8 cellular contexts compared by ENCODE assay signal in genomic region chr16:14634389-14634725, GRCh38. TPM values are rescaled to one million over a fixed set of nuclear protein-coding genes. Genes with fewer than 3 reads are reported as not detected.
DNase-seq lines count a peak whose midpoint lies in the region; ATAC-seq, FAIRE-seq and TF ChIP-seq lines count a peak whose summit lies in the region.

No MANE protein-coding gene starts in this region.

- H3K27ac Mint-ChIP-seq in chondrocyte (ENCODE audit: unreplicated experiment) (peak overlapping the region; percentile 99), natural killer cell (peak overlapping the region; percentile 98 to 99)

- peak overlapping the region; percentile 91 for H3K4me3 ChIP-seq in AG04450 (ENCODE audit: low read depth, low read length)
- H3K4me3 ChIP-seq in IMR-90 (ENCODE audit: insufficient read depth, low read depth, low read length) = no peak overlapping the region

- intact Hi-C loops in IMR-90 (cut with micrococcal nuclease) (no loop called here), natural killer cell (cut with micrococcal nuclease) (loop anchor here (5.0 kb wide), 1 partner anchor 712 kb away; the partner anchor contains the start of gene ERCC4)

- H3K9me3 Mint-ChIP-seq in chondrocyte (ENCODE audit: low read depth) (peaks cover 4% of the 10 kb centered on the region), natural killer cell (peaks cover 3 to 4% of the 10 kb centered on the region in 2 donors)

- H2AFZ ChIP-seq in IMR-90 (replicated peaks; ENCODE audit: low read length, poor library complexity) = no peak overlapping the region

- no peak overlapping the region for H2AK5ac ChIP-seq in IMR-90 (ENCODE audit: low read depth, low read length)

- H3K4me3 Mint-ChIP-seq in chondrocyte (ENCODE audit: unreplicated experiment) (peak overlapping the region; percentile 96), natural killer cell (peak overlapping the region; percentile 98)

- no peak overlapping the region for H2AK9ac ChIP-seq in IMR-90 (replicated peaks; ENCODE audit: low read depth, low read length, poor library complexity)

- H2BK5ac ChIP-seq in IMR-90 (ENCODE audit: low read depth, low read length, poor library complexity, severe bottlenecking) = no peak overlapping the region

- H3K36me3 ChIP-seq in IMR-90 (ENCODE audit: control insufficient read depth, insufficient read depth, low read length) = peaks cover 7% of the 10 kb centered on the region

- H2BK20ac ChIP-seq in IMR-90 (ENCODE audit: low read depth, low read length) = no peak overlapping the region

- H3K27me3 ChIP-seq in AG04450 (ENCODE audit: control insufficient read depth, insufficient read depth, low read length) (no peaks in the 10 kb centered on the region), IMR-90 (ENCODE audit: control insufficient read depth, insufficient read depth, low read length) (no peaks in the 10 kb centered on the region)

- no peak overlapping the region for H3K4ac ChIP-seq in IMR-90 (ENCODE audit: low read depth, low read length)

- in situ Hi-C loops in IMR-90 (cut with MboI; ENCODE audit: low sequenced_read_pairs) = loop anchor here (25.0 kb wide), 1 partner anchor 328 kb away; no protein-coding TSS in a partner anchor

- no peak overlapping the region for H3K27ac ChIP-seq in AG04450 (ENCODE audit: low read depth, low read length)
- H3K27ac ChIP-seq in IMR-90 (ENCODE audit: insufficient read depth, low read length) = no peak overlapping the region

- no peak overlapping the region for H3K23ac ChIP-seq in IMR-90 (ENCODE audit: low read depth, low read length)

- H3K4me1 Mint-ChIP-seq in chondrocyte (ENCODE audit: low read depth) (peaks cover 48% of the 10 kb centered on the region), natural killer cell (peaks cover 35 to 52% of the 10 kb centered on the region in 2 donors)

- H3K14ac ChIP-seq in IMR-90 (replicated peaks; ENCODE audit: low read depth, low read length) = no peak overlapping the region

- H4K20me1 ChIP-seq in IMR-90 (ENCODE audit: insufficient read depth, low read length) = peaks cover 43% of the 10 kb centered on the region

- no peak for ATAC-seq in IMR-90 (ENCODE audit: low read depth)
- no peak for ATAC-seq in natural killer cell
- no peak for ATAC-seq in GM18873 (IDR thresholded peaks at IDR 0.05; ENCODE audit: low FRiP score, unreplicated experiment)

- TF ChIP-seq POLR2A in IMR-90 (IDR thresholded peaks at IDR 0.05; ENCODE audit: low read depth, low read length) (no peak), GM12892 (IDR thresholded peaks at IDR 0.05; ENCODE audit: low read depth, low read length) (no peak)

- DNase-seq in AG04450 (ENCODE audit: low read depth, low spot score) (no peak), IMR-90 (no peak), chondrocyte (ENCODE audit: low spot score) (peak; percentile 42), natural killer cell (no peak), NCI-H1092 (lab: John Stamatoyannopoulos, UW) (no peak), DMS53 (lab: John Stamatoyannopoulos, UW) (no peak), GM12892 (ENCODE audit: insufficient read length) (no peak)

- H2BK120ac ChIP-seq in IMR-90 (ENCODE audit: low read depth, low read length) = no peak overlapping the region

- H3K4me1 ChIP-seq in IMR-90 (ENCODE audit: control insufficient read depth, insufficient read depth, low read length) = peaks cover 4% of the 10 kb centered on the region

- H3K9ac ChIP-seq in IMR-90 (ENCODE audit: low read depth, low read length) = no peak overlapping the region

- H3K9me1 ChIP-seq in IMR-90 (ENCODE audit: insufficient read depth, low read length) = no peaks in the 10 kb centered on the region; the same call in 1 of the 2 replicates

- FAIRE-seq in GM12892 (lab: Jason Lieb, UNC) = no peak

- H3K9me3 ChIP-seq in AG04450 (ENCODE audit: control insufficient read depth, insufficient read depth, low read length) = no peaks in the 10 kb centered on the region; the same call in 1 of the 2 replicates
- no peaks in the 10 kb centered on the region for H3K9me3 ChIP-seq in IMR-90 (ENCODE audit: control insufficient read depth, insufficient read depth, low read length)

- H3K27me3 Mint-ChIP-seq in chondrocyte (ENCODE audit: low read depth) = no peaks in the 10 kb centered on the region
- no peaks in the 10 kb centered on the region for H3K27me3 Mint-ChIP-seq in natural killer cell (ENCODE audit: low read depth in 2 of 2)

- H3K36me3 Mint-ChIP-seq in chondrocyte (ENCODE audit: low read depth) (no peaks in the 10 kb centered on the region), natural killer cell (no peaks in the 10 kb centered on the region)

- H4K8ac ChIP-seq in IMR-90 (ENCODE audit: low read depth in 2 of 2, low read length in 2 of 2) = no peak overlapping the region

- no TSS peak for BruUV-seq in IMR-90 (replicated peaks; lab: Mats Ljungman, UMichigan)

- no peak overlapping the region for H3K56ac ChIP-seq in IMR-90 (ENCODE audit: extremely low read depth, insufficient read depth, low read length)

- H3K79me1 ChIP-seq in IMR-90 (ENCODE audit: low read depth in 1 of 2, low read length in 2 of 2) = peaks cover 12 to 51% of the 10 kb centered on the region in 2 experiments

- H3K4me2 ChIP-seq in IMR-90 (ENCODE audit: low read depth, low read length) = peak overlapping the region; percentile 95

- TF ChIP-seq CTCF in AG04450 (IDR thresholded peaks at IDR 0.05; ENCODE audit: low read depth, low read length) (no peak), IMR-90 (conservative IDR thresholded peaks at IDR 0.05; ENCODE audit: low read depth, low read length) (no peak), chondrocyte (IDR thresholded peaks at IDR 0.05) (no peak), natural killer cell (IDR thresholded peaks at IDR 0.05) (no peak)

- H4K5ac ChIP-seq in IMR-90 (ENCODE audit: low read depth, low read length) = no peak overlapping the region

- CTCF ChIA-PET in AG04450 (lab: Charles Lee) (no interaction called here), IMR-90 (lab: Yijun Ruan, JAX) (interaction anchor here (1.0 kb wide), 1 partner anchor 75 kb away, joined by 3 read pairs; no protein-coding TSS in a partner anchor)

- H4K91ac ChIP-seq in IMR-90 (ENCODE audit: insufficient read depth, low read depth, low read length) = no peak overlapping the region

- dilution Hi-C loops in IMR-90 (cut with HindIII; ENCODE audit: low sequenced_read_pairs, unreplicated experiment) = no loop called here

- no CpG with 5 or more reads among the region's 7 CpGs for WGBS in IMR-90 (ENCODE audit: extremely low coverage in 2 of 2, insufficient read length in 1 of 2), 2 experiments

- no peak overlapping the region for H2BK15ac ChIP-seq in IMR-90 (ENCODE audit: low read depth, low read length)

- POLR2A ChIA-PET in AG04450 (lab: Yijun Ruan, JAX) = interaction anchor here (0.5 to 1.0 kb wide), 2 partner anchors 72 to 715 kb away, joined by 3 read pairs; partner anchors contain the start of gene ERCC4
- POLR2A ChIA-PET in IMR-90 (lab: Charles Lee; ENCODE audit: unreplicated experiment) = no interaction called here

- no peak overlapping the region for H3K18ac ChIP-seq in IMR-90 (ENCODE audit: low read depth, low read length)

- no peak for TF ChIP-seq RAD21 in IMR-90 (IDR thresholded peaks at IDR 0.05; ENCODE audit: low read length)

TF ChIP-seq in IMR-90, 13 proteins besides CTCF, POLR2A, EP300 and RAD21 (continues in another document):
- TF ChIP-seq NFE2L2 (IDR thresholded peaks at IDR 0.05; ENCODE audit: low read depth, low read length) (no peak), FOS (IDR thresholded peaks at IDR 0.05; ENCODE audit: low read depth, low read length) (no peak), MXI1 (IDR thresholded peaks at IDR 0.05; ENCODE audit: borderline replicate concordance, low read depth, low read length) (no peak), MAZ (IDR thresholded peaks at IDR 0.05; ENCODE audit: borderline replicate concordance, low read depth, low read length) (no peak), ELK1 (IDR thresholded peaks at IDR 0.05; ENCODE audit: borderline replicate concordance, low read depth, low read length) (no peak)

RNA-seq across cellular contexts. Expression of gene BFAR, which starts 1.6 kb away (rescaled TPM):
- polyA plus RNA-seq in AG04450 (2011; rRNA removed) (63.7 and 75.0 TPM in 2 replicates), IMR-90 (2012; rRNA removed) (39.4 and 46.6 TPM in 2 replicates)
- 51.7 and 57.6 TPM in 2 replicates for polyA minus RNA-seq in AG04450 (2011; rRNA and poly(A)+ RNA removed)
- total RNA-seq in IMR-90 (2012; rRNA removed) (51.7 and 56.5 TPM in 2 replicates), chondrocyte (54.7 to 74.4 TPM (median 67.7 TPM) in 3 replicates), natural killer cell (10 to 100 TPM; 45.8 to 62.2 (median 55.6) TPM)
- polyA plus RNA-seq in IMR-90 (2012; cell fraction: cytosol; rRNA removed) = 15.6 and 18.2 TPM in 2 replicates
- polyA plus RNA-seq in IMR-90 (2012; cell fraction: nucleus; rRNA removed; ENCODE audit: low replicate concordance) = 9.3 and 24.8 TPM in 2 replicates
- polyA plus RNA-seq in GM12892 (2012; ENCODE audit: missing spikeins) = 42.1 TPM

RNA-seq across cellular contexts. Expression of gene PARN, which starts 4.3 kb away (rescaled TPM):
- polyA plus RNA-seq in AG04450 (2011; rRNA removed) = 33.9 and 37.7 TPM in 2 replicates
- 21.0 and 24.9 TPM in 2 replicates for polyA minus RNA-seq in AG04450 (2011; rRNA and poly(A)+ RNA removed)
- 25.1 and 31.1 TPM in 2 replicates for total RNA-seq in IMR-90 (2012; rRNA removed)
- polyA plus RNA-seq in IMR-90 (2012; rRNA removed) = 18.9 and 24.6 TPM in 2 replicates
- 5.3 and 25.1 TPM in 2 replicates for polyA plus RNA-seq in IMR-90 (2012; cell fraction: cytosol; rRNA removed)
- polyA plus RNA-seq in IMR-90 (2012; cell fraction: nucleus; rRNA removed; ENCODE audit: low replicate concordance) = 3.8 and 26.7 TPM in 2 replicates
- total RNA-seq in chondrocyte = 24.1 to 25.3 TPM (median 24.9 TPM) in 3 replicates
- 10 to 100 TPM; 44.3 to 57.4 (median 45.1) TPM for total RNA-seq in natural killer cell
- polyA plus RNA-seq in GM12892 (2012; ENCODE audit: missing spikeins) = 28.2 TPM

RNA-seq across cellular contexts. Expression of gene PLA2G10, which starts 59.8 kb away (rescaled TPM):
- polyA plus RNA-seq in AG04450 (2011; rRNA removed) = not detected in 2 replicates
- not detected in 2 replicates for polyA minus RNA-seq in AG04450 (2011; rRNA and poly(A)+ RNA removed)
- not detected in 2 replicates for total RNA-seq in IMR-90 (2012; rRNA removed)
- polyA plus RNA-seq in IMR-90 (2012; rRNA removed) = not detected in 2 replicates
- polyA plus RNA-seq in IMR-90 (2012; cell fraction: cytosol; rRNA removed) = not detected in 2 replicates
- polyA plus RNA-seq in IMR-90 (2012; cell fraction: nucleus; rRNA removed; ENCODE audit: low replicate concordance) = 0.07 TPM in 1 of 2 replicates, not detected in the other
- total RNA-seq in chondrocyte = not detected in 3 replicates
- total RNA-seq in natural killer cell = not detected
- not detected for polyA plus RNA-seq in GM12892 (2012; ENCODE audit: missing spikeins)
